Comparison of ENCODE assay signal across 8 cellular contexts in genomic region chr7:149714081-149714909, GRCh38. TPM values are rescaled to one million over a fixed set of nuclear protein-coding genes. Genes with fewer than 3 reads are reported as not detected.
DNase-seq lines count a peak whose midpoint lies in the region; ATAC-seq and TF ChIP-seq lines count a peak whose summit lies in the region.

No MANE protein-coding gene starts in this region.

- H3K27me3 ChIP-seq in Peyer's patch = no peaks in the 10 kb centered on the region

- peak; percentile 91 for ATAC-seq in GM21529 (IDR thresholded peaks at IDR 0.05; ENCODE audit: unreplicated experiment)
- ATAC-seq in activated T-helper 17 cell treated with anti-CD3 and anti-CD28 coated beads, Interleukin-2, amount 50 U/mL, for 72 hours (replicated peaks) = peak; percentile 94
- ATAC-seq in naive thymus-derived CD8-positive, alpha-beta T cell = peak; percentile 85 to 89
- peak; percentile 90 for ATAC-seq in stimulated activated effector memory CD8-positive, alpha-beta T cell treated with anti-CD3 and anti-CD28 coated beads, Interleukin-12 subunit alpha, Interleukin-12 subunit beta, amount 100 ng/mL, for 72 hours

- H3K4me1 ChIP-seq in Peyer's patch = peaks cover 0 to 18% (median 8%) of the 10 kb centered on the region in 4 donors

- peaks cover 0 to 9% (median 2%) of the 10 kb centered on the region in 4 donors for H3K9me3 ChIP-seq in Peyer's patch

- no peak for TF ChIP-seq POLR2A in Peyer's patch (IDR thresholded peaks at IDR 0.05)

- H3K9me3 Mint-ChIP-seq in IgD-negative memory B cell = peaks cover 2 to 18% (median 8%) of the 10 kb centered on the region in 3 donors
- H3K9me3 Mint-ChIP-seq in activated T-helper 17 cell treated with anti-CD3 and anti-CD28 coated beads, Interleukin-2, amount 50 U/mL, for 72 hours = peaks cover 10% of the 10 kb centered on the region
- H3K9me3 Mint-ChIP-seq in naive thymus-derived CD8-positive, alpha-beta T cell = peaks cover 9 to 25% (median 17%) of the 10 kb centered on the region in 9 donors
- H3K9me3 Mint-ChIP-seq in stimulated activated effector memory CD8-positive, alpha-beta T cell treated with anti-CD3 and anti-CD28 coated beads, Interleukin-12 subunit alpha, Interleukin-12 subunit beta, amount 100 ng/mL, for 72 hours = peaks cover 11% of the 10 kb centered on the region

- H3K4me3 ChIP-seq in Peyer's patch (peak overlapping the region; percentile 59 to 83 (median 72)), fibroblast of mammary gland (ENCODE audit: control insufficient read depth, low read depth, low read length) (peak overlapping the region; percentile 61)

- peak overlapping the region; percentile 80 to 96 (median 86) for H3K4me3 Mint-ChIP-seq in IgD-negative memory B cell
- H3K4me3 Mint-ChIP-seq in activated T-helper 17 cell treated with anti-CD3 and anti-CD28 coated beads, Interleukin-2, amount 50 U/mL, for 72 hours = peak overlapping the region; percentile 77
- H3K4me3 Mint-ChIP-seq in naive thymus-derived CD8-positive, alpha-beta T cell = peak overlapping the region; percentile 67 to 87 (median 82)
- H3K4me3 Mint-ChIP-seq in stimulated activated effector memory CD8-positive, alpha-beta T cell treated with anti-CD3 and anti-CD28 coated beads, Interleukin-12 subunit alpha, Interleukin-12 subunit beta, amount 100 ng/mL, for 72 hours = peak overlapping the region; percentile 85

- peaks cover 2% of the 10 kb centered on the region for H3K36me3 Mint-ChIP-seq in IgD-negative memory B cell
- H3K36me3 Mint-ChIP-seq in activated T-helper 17 cell treated with anti-CD3 and anti-CD28 coated beads, Interleukin-2, amount 50 U/mL, for 72 hours (ENCODE audit: low read depth) = peaks cover 3% of the 10 kb centered on the region
- H3K36me3 Mint-ChIP-seq in naive thymus-derived CD8-positive, alpha-beta T cell = peaks cover 1 to 14% (median 12%) of the 10 kb centered on the region in 3 donors
- no peaks in the 10 kb centered on the region for H3K36me3 Mint-ChIP-seq in stimulated activated effector memory CD8-positive, alpha-beta T cell treated with anti-CD3 and anti-CD28 coated beads, Interleukin-12 subunit alpha, Interleukin-12 subunit beta, amount 100 ng/mL, for 72 hours

- H3K4me1 Mint-ChIP-seq in IgD-negative memory B cell = peaks cover 16 to 19% (median 19%) of the 10 kb centered on the region in 3 donors
- H3K4me1 Mint-ChIP-seq in activated T-helper 17 cell treated with anti-CD3 and anti-CD28 coated beads, Interleukin-2, amount 50 U/mL, for 72 hours = peaks cover 18% of the 10 kb centered on the region
- H3K4me1 Mint-ChIP-seq in naive thymus-derived CD8-positive, alpha-beta T cell = peaks cover 18 to 20% (median 20%) of the 10 kb centered on the region in 4 donors
- H3K4me1 Mint-ChIP-seq in stimulated activated effector memory CD8-positive, alpha-beta T cell treated with anti-CD3 and anti-CD28 coated beads, Interleukin-12 subunit alpha, Interleukin-12 subunit beta, amount 100 ng/mL, for 72 hours = peaks cover 36% of the 10 kb centered on the region

- H3K27ac ChIP-seq in Peyer's patch = peak overlapping the region in 3 of 4 donors; percentile 68 to 77 (median 75)

- no peak for TF ChIP-seq CTCF in Peyer's patch (IDR thresholded peaks at IDR 0.05)
- TF ChIP-seq CTCF in fibroblast of mammary gland (conservative IDR thresholded peaks at IDR 0.05; ENCODE audit: control insufficient read depth, insufficient read depth, low read depth, low read length) = no peak

- DNase-seq in DMS 273 treated with DMSO at 0.1 percent for 48 hours (lab: John Stamatoyannopoulos, UW) (peak; percentile 61), Peyer's patch (peak; percentile 88 to 97 (median 93)), fibroblast of mammary gland (ENCODE audit: low read depth) (peak; percentile 74)
- DNase-seq in naive thymus-derived CD8-positive, alpha-beta T cell = peak; percentile 73 to 98 (median 86)
- peak; percentile 77 to 88 for DNase-seq in stimulated activated effector memory CD8-positive, alpha-beta T cell treated with anti-CD3 and anti-CD28 coated beads, Interleukin-12 subunit alpha, Interleukin-12 subunit beta, amount 100 ng/mL, for 72 hours (ENCODE audit: low spot score in 2 of 2)

- H3K27ac Mint-ChIP-seq in IgD-negative memory B cell = peak overlapping the region in 1 of 3 donors; percentile 85
- peak overlapping the region; percentile 76 for H3K27ac Mint-ChIP-seq in activated T-helper 17 cell treated with anti-CD3 and anti-CD28 coated beads, Interleukin-2, amount 50 U/mL, for 72 hours
- H3K27ac Mint-ChIP-seq in naive thymus-derived CD8-positive, alpha-beta T cell = peak overlapping the region in 5 of 10 donors; percentile 33 to 76 (median 56)
- no peak overlapping the region for H3K27ac Mint-ChIP-seq in stimulated activated effector memory CD8-positive, alpha-beta T cell treated with anti-CD3 and anti-CD28 coated beads, Interleukin-12 subunit alpha, Interleukin-12 subunit beta, amount 100 ng/mL, for 72 hours

- no peaks in the 10 kb centered on the region for H3K36me3 ChIP-seq in Peyer's patch

- POLR2A ChIA-PET in naive thymus-derived CD8-positive, alpha-beta T cell (lab: Charles Lee) = interaction anchor here (0.6 to 1.0 kb wide), 2 partner anchors 90 to 113 kb away, joined by 3 to 4 read pairs; no protein-coding TSS in a partner anchor

- no peaks in the 10 kb centered on the region for H3K27me3 Mint-ChIP-seq in IgD-negative memory B cell
- H3K27me3 Mint-ChIP-seq in activated T-helper 17 cell treated with anti-CD3 and anti-CD28 coated beads, Interleukin-2, amount 50 U/mL, for 72 hours = no peaks in the 10 kb centered on the region
- no peaks in the 10 kb centered on the region for H3K27me3 Mint-ChIP-seq in naive thymus-derived CD8-positive, alpha-beta T cell

RNA-seq across cellular contexts. Expression of gene ZNF467, which starts 59.1 kb away (rescaled TPM):
- not detected for polyA plus RNA-seq in IgD-negative memory B cell
- total RNA-seq in Peyer's patch = 1 to 10 TPM in 3 of 4 donors, under 1 TPM in 1; 0.35 to 4.7 (median 3.1) TPM
- under 1 TPM in 1 of 2 donors, not detected in 1; 0.42 TPM for total RNA-seq in activated T-helper 17 cell treated with anti-CD3 and anti-CD28 coated beads, Interleukin-2, amount 50 U/mL, for 72 hours
- 1 to 10 TPM in 1 of 2 experiments, under 1 TPM in 1; 0.88 to 2.0 TPM for total RNA-seq in naive thymus-derived CD8-positive, alpha-beta T cell
- polyA plus RNA-seq in naive thymus-derived CD8-positive, alpha-beta T cell = 1 to 10 TPM; 2.4 to 4.8 (median 4.4) TPM

Comparison
In these comparisons a context has a peak if more than half of its experiments do, and no peak if none do; other contexts are left out.
1. Peak in every context shown above with its lines: DNase-seq, ATAC-seq, H3K4me3 ChIP-seq and H3K27ac ChIP-seq.